Comparison of ENCODE assay signal across 22 cellular contexts in the genomic region with DNA sequence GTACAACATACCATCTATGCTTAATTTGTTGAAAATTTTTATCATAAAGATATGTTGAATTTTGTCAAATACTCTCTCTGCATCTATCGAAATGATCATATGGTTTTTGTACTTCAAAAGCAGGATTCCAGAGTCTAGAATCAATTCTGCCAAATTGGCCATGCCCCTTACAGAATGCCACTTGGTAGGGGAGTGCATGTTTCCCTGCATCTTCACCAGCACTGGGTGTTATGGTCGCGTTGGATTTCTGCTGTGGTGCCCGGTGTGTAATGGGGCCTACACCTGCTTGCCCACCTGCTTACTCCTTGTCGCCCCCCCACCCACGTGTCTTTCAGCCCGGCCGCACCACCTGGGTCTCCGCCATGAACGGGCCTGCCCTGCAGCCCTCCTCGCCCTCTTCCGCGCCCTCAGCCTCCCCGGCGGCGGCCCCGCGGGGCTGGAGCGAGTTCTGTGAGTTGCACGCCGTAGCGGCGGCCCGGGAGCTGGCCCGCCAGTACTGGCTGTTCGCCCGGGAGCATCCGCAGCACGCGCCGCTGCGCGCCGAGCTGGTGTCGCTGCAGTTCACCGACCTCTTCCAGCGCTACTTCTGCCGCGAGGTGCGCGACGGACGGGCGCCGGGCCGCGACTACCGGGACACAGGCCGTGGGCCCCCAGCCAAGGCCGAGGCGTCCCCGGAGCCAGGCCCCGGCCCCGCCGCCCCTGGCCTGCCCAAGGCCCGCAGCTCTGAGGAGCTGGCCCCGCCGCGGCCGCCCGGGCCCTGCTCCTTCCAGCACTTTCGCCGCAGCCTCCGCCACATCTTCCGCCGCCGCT. TPM values are rescaled to one million over a fixed set of nuclear protein-coding genes. Genes with fewer than 3 reads are reported as not detected.
DNase-seq lines count a peak whose midpoint lies in the region; ATAC-seq, FAIRE-seq and TF ChIP-seq lines count a peak whose summit lies in the region.
"Had no signal": no experiment of that assay in that cellular context is flagged by ENCODE, and none has a peak within 500 bp of the region (broad histone marks: within the 10 kb centered on the region; RNA-seq: fewer than 3 reads in every experiment).

No MANE protein-coding gene starts in this region.

- no peak for TF ChIP-seq POLR2A in H1 (IDR thresholded peaks at IDR 0.05; ENCODE audit: control extremely low read depth in 1 of 2, low read depth in 2 of 2, low read length in 2 of 2)

- H3K4me2 ChIP-seq in H9 (ENCODE audit: insufficient read depth, insufficient read length, low read length) (no peak overlapping the region), H1 (ENCODE audit: insufficient read depth in 1 of 2, low read depth in 2 of 2, low read length in 2 of 2) (no peak overlapping the region)
- H3K4me2 ChIP-seq: A549 had no signal

- no peak for TF ChIP-seq RAD21 in H1 (IDR thresholded peaks at IDR 0.05 in 1 of 2, conservative IDR thresholded peaks at IDR 0.05 in 1 of 2; ENCODE audit: low read depth in 2 of 2, low read length in 2 of 2)

- H2AK5ac ChIP-seq in H9 (ENCODE audit: insufficient read length, low read length) (no peak overlapping the region), H1 (ENCODE audit: low read depth, low read length) (no peak overlapping the region)

- H3K27me3 Mint-ChIP-seq in H9 (ENCODE audit: low read depth): no peaks in the 10 kb centered on the region
- no peaks in the 10 kb centered on the region for H3K27me3 Mint-ChIP-seq in stimulated activated memory B cell treated with anti-CD40 and anti-IgM and Interleukin-4, amounts not matched to agents 10 μg/mL and 1 μg/mL and 100 μg/mL, for 72 hours
- no peaks in the 10 kb centered on the region for H3K27me3 Mint-ChIP-seq in stimulated activated naive B cell treated with anti-CD40 and anti-IgM and Interleukin-4, amounts not matched to agents 10 μg/mL and 1 μg/mL and 100 μg/mL, for 72 hours
- H3K27me3 Mint-ChIP-seq: CD4-positive, alpha-beta memory T cell had no signal

- H3K18ac ChIP-seq in H9 (ENCODE audit: insufficient read length, low read depth, low read length) (no peak overlapping the region), H1 (ENCODE audit: extremely low read depth, low read length) (no peak overlapping the region)

- no peaks in the 10 kb centered on the region for H3K9me3 ChIP-seq in right cardiac atrium (ENCODE audit: control insufficient read depth, low read length)
- H3K9me3 ChIP-seq in H9 (ENCODE audit: control insufficient read depth, low read depth, low read length): no peaks in the 10 kb centered on the region
- H3K9me3 ChIP-seq in H1 (ENCODE audit: insufficient read depth in 2 of 2, low read depth in 1 of 2, low read length in 1 of 2): no peaks in the 10 kb centered on the region
- H3K9me3 ChIP-seq in WERI-Rb-1 (ENCODE audit: severe bottlenecking): no peaks in the 10 kb centered on the region
- H3K9me3 ChIP-seq: A549, BE2C had no signal

- H3K4me1 ChIP-seq in right cardiac atrium (ENCODE audit: control insufficient read depth, insufficient read depth, low read length) (peaks cover 10% of the 10 kb centered on the region), H9 (ENCODE audit: insufficient read depth, low read length) (peaks cover 6% of the 10 kb centered on the region), H1 (replicated peaks in 1 of 4; ENCODE audit: control insufficient read depth in 3 of 4, insufficient read depth in 4 of 4, low read length in 3 of 4) (peaks cover 9 to 23% (median 15%) of the 10 kb centered on the region in 4 experiments; a peak in 6 of 7 replicates)

- H2BK5ac ChIP-seq in H9 (ENCODE audit: insufficient read length, low read length) (no peak overlapping the region), H1 (ENCODE audit: low read depth, low read length) (peak overlapping the region; percentile 44; the same call in 1 of the 2 replicates)

- TF ChIP-seq EP300 in H1 (IDR thresholded peaks at IDR 0.05; ENCODE audit: borderline replicate concordance in 1 of 2, low read depth in 2 of 2, low read length in 2 of 2): no peak

- H3K9me3 Mint-ChIP-seq in H9: no peaks in the 10 kb centered on the region
- no peaks in the 10 kb centered on the region for H3K9me3 Mint-ChIP-seq in stimulated activated memory B cell treated with anti-CD40 and anti-IgM and Interleukin-4, amounts not matched to agents 10 μg/mL and 1 μg/mL and 100 μg/mL, for 72 hours
- no peaks in the 10 kb centered on the region for H3K9me3 Mint-ChIP-seq in stimulated activated naive B cell treated with anti-CD40 and anti-IgM and Interleukin-4, amounts not matched to agents 10 μg/mL and 1 μg/mL and 100 μg/mL, for 72 hours

- no peak overlapping the region for H3K56ac ChIP-seq in H9 (ENCODE audit: insufficient read length, low read depth, low read length)
- no peak overlapping the region for H3K56ac ChIP-seq in H1 (replicated peaks; ENCODE audit: insufficient read length, low read depth, low read length)

- no peak overlapping the region for H3K9ac ChIP-seq in H9 (ENCODE audit: extremely low read depth, insufficient read length, low read length)
- H3K9ac ChIP-seq in H1 (replicated peaks in 1 of 4; ENCODE audit: extremely low read depth in 1 of 4, low read depth in 3 of 4, low read length in 3 of 4): no peak overlapping the region
- H3K9ac ChIP-seq: GM23248 had no signal

- POLR2A ChIA-PET in H1 (lab: Charles Lee; ENCODE audit: partially characterized antibody): interaction anchor here (0.7 to 2.4 kb wide), 5 partner anchors 7 to 37 kb away, joined by 3 to 9 read pairs (median 5); a partner anchor contains a TSS

- H3K4me1 Mint-ChIP-seq in H9: peaks cover 40 to 46% of the 10 kb centered on the region in 2 experiments
- peaks cover 27% of the 10 kb centered on the region for H3K4me1 Mint-ChIP-seq in stimulated activated memory B cell treated with anti-CD40 and anti-IgM and Interleukin-4, amounts not matched to agents 10 μg/mL and 1 μg/mL and 100 μg/mL, for 72 hours
- peaks cover 22 to 24% of the 10 kb centered on the region in 2 donors for H3K4me1 Mint-ChIP-seq in stimulated activated naive B cell treated with anti-CD40 and anti-IgM and Interleukin-4, amounts not matched to agents 10 μg/mL and 1 μg/mL and 100 μg/mL, for 72 hours

- no peaks in the 10 kb centered on the region for H3K27me3 ChIP-seq in right cardiac atrium (ENCODE audit: control insufficient read depth, insufficient read depth)
- no peaks in the 10 kb centered on the region for H3K27me3 ChIP-seq in H9 (ENCODE audit: insufficient read depth, low read length)
- H3K27me3 ChIP-seq in H1 (replicated peaks in 1 of 4; ENCODE audit: control insufficient read depth in 3 of 4, extremely low read depth in 1 of 4, insufficient read depth in 3 of 4, low read length in 3 of 4): no peaks in the 10 kb centered on the region
- no peaks in the 10 kb centered on the region for H3K27me3 ChIP-seq in WERI-Rb-1 (ENCODE audit: insufficient read depth, low read depth, severe bottlenecking)
- H3K27me3 ChIP-seq: BE2C had no signal

- H4K8ac ChIP-seq in H9 (replicated peaks; ENCODE audit: insufficient read length, low read depth, low read length) (no peak overlapping the region), H1 (ENCODE audit: extremely low read depth, insufficient read depth, low read length) (0 out of 2 replicates have a peak overlapping the region, but pooled peaks have one; percentile 40)

- H3K23me2 ChIP-seq in H9 (ENCODE audit: insufficient read length, low read depth, low read length, poor library complexity, severe bottlenecking): no peaks in the 10 kb centered on the region
- H3K23me2 ChIP-seq in H1 (ENCODE audit: low read depth, low read length): no peaks in the 10 kb centered on the region; the same call in 1 of the 2 replicates

- peak in 1 of 2 donors; percentile 5 for ATAC-seq in right cardiac atrium
- no peak for ATAC-seq in Right ventricle myocardium inferior
- ATAC-seq in stimulated activated memory B cell treated with anti-CD40 and anti-IgM and Interleukin-4, amounts not matched to agents 10 μg/mL and 1 μg/mL and 100 μg/mL, for 72 hours: peak; percentile 47
- no peak for ATAC-seq in HG03520 (IDR thresholded peaks at IDR 0.05; ENCODE audit: unreplicated experiment)
- no peak for ATAC-seq in stimulated activated naive B cell treated with anti-CD40 and anti-IgM and Interleukin-4, amounts not matched to agents 10 μg/mL and 1 μg/mL and 100 μg/mL, for 72 hours (replicated peaks)
- ATAC-seq: A549, HepG2 had no signal

- H4K91ac ChIP-seq in H9 (ENCODE audit: insufficient read length, low read depth, low read length): no peak overlapping the region
- H4K91ac ChIP-seq in H1 (replicated peaks; ENCODE audit: insufficient read length, low read length): no peak overlapping the region

- FAIRE-seq in H1 (lab: Jason Lieb, UNC): no peak
- FAIRE-seq: A549, D721Med, G401.6, GM12891, HepG2, HTR-8/SVneo had no signal

- H2BK12ac ChIP-seq in H9 (ENCODE audit: insufficient read length, low read depth, low read length) (no peak overlapping the region), H1 (ENCODE audit: low read depth, low read length) (no peak overlapping the region)

- CTCF ChIA-PET in H1 (lab: Charles Lee; ENCODE audit: partially characterized antibody): interaction anchor here (1.0 to 11.1 kb wide), 4 partner anchors 14 to 114 kb away, joined by 3 to 189 read pairs (median 26); a partner anchor contains a TSS

- H3K36me3 Mint-ChIP-seq in H9 (ENCODE audit: insufficient read depth in 1 of 3, low read depth in 3 of 3): peaks cover 14 to 49% (median 17%) of the 10 kb centered on the region in 3 experiments
- H3K36me3 Mint-ChIP-seq in stimulated activated memory B cell treated with anti-CD40 and anti-IgM and Interleukin-4, amounts not matched to agents 10 μg/mL and 1 μg/mL and 100 μg/mL, for 72 hours: peaks cover 42% of the 10 kb centered on the region
- peaks cover 15 to 48% of the 10 kb centered on the region in 2 donors for H3K36me3 Mint-ChIP-seq in stimulated activated naive B cell treated with anti-CD40 and anti-IgM and Interleukin-4, amounts not matched to agents 10 μg/mL and 1 μg/mL and 100 μg/mL, for 72 hours

- peaks cover 0 to 18% (median 7%) of the 10 kb centered on the region in 4 experiments; a peak in 3 of 8 replicates for H3K36me3 ChIP-seq in H1 (ENCODE audit: control insufficient read depth in 2 of 4, insufficient read depth in 4 of 4, low read length in 3 of 4)
- H3K36me3 ChIP-seq in WERI-Rb-1: no peaks in the 10 kb centered on the region; the same call in none of the 2 replicates

- no peak overlapping the region; a peak in 1 of 7 replicates for H3K27ac Mint-ChIP-seq in H9
- H3K27ac Mint-ChIP-seq in stimulated activated memory B cell treated with anti-CD40 and anti-IgM and Interleukin-4, amounts not matched to agents 10 μg/mL and 1 μg/mL and 100 μg/mL, for 72 hours: no peak overlapping the region
- no peak overlapping the region for H3K27ac Mint-ChIP-seq in stimulated activated naive B cell treated with anti-CD40 and anti-IgM and Interleukin-4, amounts not matched to agents 10 μg/mL and 1 μg/mL and 100 μg/mL, for 72 hours

- H2AFZ ChIP-seq in H9 (ENCODE audit: low read length): no peak overlapping the region
- no peak overlapping the region for H2AFZ ChIP-seq in H1 (ENCODE audit: low read length)
- H2AFZ ChIP-seq: GM23248 had no signal

- H3K79me1 ChIP-seq in H9 (ENCODE audit: insufficient read depth, low read depth, low read length, poor library complexity, severe bottlenecking): no peaks in the 10 kb centered on the region
- H3K79me1 ChIP-seq in H1 (ENCODE audit: low read depth, low read length): peaks cover 11% of the 10 kb centered on the region; the same call in 1 of the 2 replicates

- peaks cover 20% of the 10 kb centered on the region; the same call in 1 of the 2 replicates for H3K79me2 ChIP-seq in H9 (ENCODE audit: insufficient read depth, low read length)
- peaks cover 11 to 65% of the 10 kb centered on the region in 2 experiments; a peak in 3 of 4 replicates for H3K79me2 ChIP-seq in H1 (ENCODE audit: control insufficient read depth in 1 of 2, insufficient read depth in 2 of 2, low read length in 2 of 2)

- WGBS in right cardiac atrium: 91% methylated on average over 67 of the region's 67 CpGs
- no CpG with 5 or more reads among the region's 67 CpGs for WGBS in H9 (ENCODE audit: extremely low coverage, insufficient read length, low lambda C conversion rate)
- 94% methylated on average over 36 of the region's 67 CpGs; no CpG with 5 or more reads in 1 of the 2 experiments for WGBS in H1 (ENCODE audit: extremely low coverage in 1 of 2, insufficient coverage in 1 of 2, insufficient read length in 1 of 2, insufficient replicate concordance in 2 of 2, low coverage in 1 of 2, low lambda C conversion rate in 2 of 2, missing lambda C conversion rate in 1 of 2), 2 experiments

- H2BK20ac ChIP-seq in H9 (ENCODE audit: low read depth, low read length, poor library complexity, severe bottlenecking): no peak overlapping the region
- H2BK20ac ChIP-seq in H1 (ENCODE audit: low read length): no peak overlapping the region

- H3K4me3 ChIP-seq in right cardiac atrium (ENCODE audit: low read length): no peak overlapping the region
- no peak overlapping the region for H3K4me3 ChIP-seq in H1 (ENCODE audit: extremely low read depth in 1 of 4, insufficient read depth in 2 of 4, low read depth in 3 of 4, low read length in 4 of 4)
- no peak overlapping the region for H3K4me3 ChIP-seq in WERI-Rb-1 (ENCODE audit: low read depth, low read length)
- H3K4me3 ChIP-seq: A549, GM23248 had no signal

- H2BK120ac ChIP-seq in H9 (ENCODE audit: low read depth, low read length, poor library complexity, severe bottlenecking) (no peak overlapping the region), H1 (replicated peaks; ENCODE audit: low read depth, low read length) (no peak overlapping the region)

- intact Hi-C loops in right cardiac atrium (cut with DNase I) (no loop called here), Right ventricle myocardium inferior (cut with DNase I) (no loop called here)

- no peaks in the 10 kb centered on the region for H4K20me1 ChIP-seq in H9 (ENCODE audit: control insufficient read depth, insufficient read depth, insufficient read length)
- H4K20me1 ChIP-seq in H1 (replicated peaks in 1 of 2; ENCODE audit: control insufficient read depth in 1 of 2, insufficient read depth in 2 of 2, low read length in 2 of 2): peaks cover 9 to 16% of the 10 kb centered on the region in 2 experiments

- H2BK15ac ChIP-seq in H9 (ENCODE audit: low read depth, low read length) (no peak overlapping the region), H1 (ENCODE audit: low read length) (no peak overlapping the region)

- H3K27ac ChIP-seq in right cardiac atrium (ENCODE audit: low read length): no peak overlapping the region
- no peak overlapping the region for H3K27ac ChIP-seq in H9 (ENCODE audit: insufficient read length, low read depth, low read length)
- no peak overlapping the region for H3K27ac ChIP-seq in H1 (ENCODE audit: low read depth, low read length)
- no peak overlapping the region for H3K27ac ChIP-seq in WERI-Rb-1
- H3K27ac ChIP-seq: A549, C4-2B, GM23248 had no signal

- no peak overlapping the region for H4K5ac ChIP-seq in H9 (ENCODE audit: insufficient read length, low read depth, low read length)
- no peak overlapping the region for H4K5ac ChIP-seq in H1 (ENCODE audit: insufficient read length, low read depth, low read length)

- H3K23ac ChIP-seq in H9 (ENCODE audit: insufficient read length, low read depth, low read length): no peak overlapping the region
- no peak overlapping the region for H3K23ac ChIP-seq in H1 (ENCODE audit: insufficient read length)

- H3K4me3 Mint-ChIP-seq in H9: no peak overlapping the region
- no peak overlapping the region for H3K4me3 Mint-ChIP-seq in stimulated activated memory B cell treated with anti-CD40 and anti-IgM and Interleukin-4, amounts not matched to agents 10 μg/mL and 1 μg/mL and 100 μg/mL, for 72 hours
- H3K4me3 Mint-ChIP-seq in stimulated activated naive B cell treated with anti-CD40 and anti-IgM and Interleukin-4, amounts not matched to agents 10 μg/mL and 1 μg/mL and 100 μg/mL, for 72 hours: no peak overlapping the region
- H3K4me3 Mint-ChIP-seq: CD4-positive, alpha-beta memory T cell had no signal

- H3K4ac ChIP-seq in H9 (ENCODE audit: low read depth, low read length): no peak overlapping the region
- H3K4ac ChIP-seq in H1 (replicated peaks; ENCODE audit: insufficient read length, low read depth, low read length): no peak overlapping the region

- no peak for TF ChIP-seq CTCF in H9 (conservative IDR thresholded peaks at IDR 0.05)
- TF ChIP-seq CTCF in H1 (IDR thresholded peaks at IDR 0.05; ENCODE audit: control extremely low read depth in 1 of 3, insufficient read depth in 1 of 3, low read depth in 1 of 3, low read length in 3 of 3): no peak
- no peak for TF ChIP-seq CTCF in WERI-Rb-1 (IDR thresholded peaks at IDR 0.05; ENCODE audit: low read depth, low read length)

- no peak overlapping the region for H3T11ph ChIP-seq in H9 (ENCODE audit: low read length)

- DNase-seq in right cardiac atrium: peak in 2 of 3 donors; percentile 56 to 64
- no peak for DNase-seq in Right ventricle myocardium inferior (ENCODE audit: missing footprints)
- DNase-seq in H9: peak; percentile 73
- DNase-seq in H1 (ENCODE audit: low read depth in 1 of 2, low spot score in 2 of 2): no peak
- DNase-seq in stimulated activated naive B cell treated with anti-CD40 and anti-IgM and Interleukin-4, amounts not matched to agents 10 μg/mL and 1 μg/mL and 100 μg/mL, for 72 hours: no peak
- DNase-seq in WERI-Rb-1: no peak
- DNase-seq: BE2C; CD4-positive, alpha-beta memory T cell; DMS153; DMS79 treated with DMSO at 0.1 percent for 48 hours; EL; GM23248; HCEC 1CT had no signal

- H3K14ac ChIP-seq in H9 (ENCODE audit: insufficient read depth, low read length) (no peak overlapping the region), H1 (ENCODE audit: insufficient read length) (no peak overlapping the region)

RNA-seq across cellular contexts. Expression of a gene that starts 12.3 kb away (rescaled TPM):
- 10 to 100 TPM; 24.9 to 31.2 (median 29.2) TPM for total RNA-seq in right cardiac atrium
- 10.3 TPM for polyA plus RNA-seq in right cardiac atrium
- total RNA-seq in Right ventricle myocardium inferior: 43.7 TPM
- 37.9 and 40.3 TPM in 2 replicates for total RNA-seq in H9 (2021)
- total RNA-seq in H1 (2021; fragmentation: NEBNext Ultra II Directional; extraction: Animal tissue kit (Norgen Biotek cat#: 25700)): 29.8 and 34.1 TPM in 2 replicates
- 20.8 and 25.1 TPM in 2 replicates for polyA plus RNA-seq in H1 (2011; rRNA removed)
- 18.3 TPM for polyA plus RNA-seq in H1 (2011; cell fraction: cytosol; rRNA removed)
- polyA plus RNA-seq in H1 (2011; cell fraction: nucleus; rRNA removed): 18.8 TPM
- 18.4 to 20.9 TPM (median 20.6 TPM) in 4 replicates for polyA plus RNA-seq in H1 (2012, experiment 1 of 2)
- polyA plus RNA-seq in H1 (2012, experiment 2 of 2): 12.1 TPM
- polyA plus RNA-seq in H1 (2013, experiment 1 of 2): 20.8 TPM
- polyA plus RNA-seq in H1 (2013, experiment 2 of 2): 21.5 TPM
- polyA minus RNA-seq in H1 (2011; rRNA and poly(A)+ RNA removed): 12.6 and 17.8 TPM in 2 replicates
- polyA minus RNA-seq in H1 (2011; cell fraction: cytosol; rRNA and poly(A)+ RNA removed): 19.1 TPM
- 14.7 TPM for polyA minus RNA-seq in H1 (2011; cell fraction: nucleus; rRNA and poly(A)+ RNA removed)

RNA-seq across cellular contexts. Expression of a gene that starts 49.1 kb away (rescaled TPM):
- total RNA-seq in right cardiac atrium (10 to 100 TPM in 1 of 4 donors, 1 to 10 TPM in 3; 8.0 to 11.6 (median 8.8) TPM), Right ventricle myocardium inferior (37.4 TPM), H9 (2021) (11.4 and 13.1 TPM in 2 replicates)
- polyA plus RNA-seq in right cardiac atrium (9.1 TPM), H1 (2011; rRNA removed) (5.2 and 9.7 TPM in 2 replicates)
- total RNA-seq in H1 (2021; fragmentation: NEBNext Ultra II Directional; extraction: Animal tissue kit (Norgen Biotek cat#: 25700)): 12.3 and 13.7 TPM in 2 replicates
- 7.1 TPM for polyA plus RNA-seq in H1 (2011; cell fraction: cytosol; rRNA removed)
- polyA plus RNA-seq in H1 (2011; cell fraction: nucleus; rRNA removed): 8.6 TPM
- 5.3 to 9.2 TPM (median 8.8 TPM) in 4 replicates for polyA plus RNA-seq in H1 (2012, experiment 1 of 2)
- 12.2 TPM for polyA plus RNA-seq in H1 (2012, experiment 2 of 2)
- polyA plus RNA-seq in H1 (2013, experiment 1 of 2): 6.6 TPM
- 6.6 TPM for polyA plus RNA-seq in H1 (2013, experiment 2 of 2)
- polyA minus RNA-seq in H1 (2011; rRNA and poly(A)+ RNA removed): 2.0 and 2.5 TPM in 2 replicates
- 5.1 TPM for polyA minus RNA-seq in H1 (2011; cell fraction: cytosol; rRNA and poly(A)+ RNA removed)
- 5.7 TPM for polyA minus RNA-seq in H1 (2011; cell fraction: nucleus; rRNA and poly(A)+ RNA removed)

Comparison
In these comparisons a context has a peak if more than half of its experiments do, and no peak if none do; other contexts are left out.
1. DNase-seq: peak in right cardiac atrium (2 of 3) and H9 (single experiment); none in Right ventricle myocardium inferior (single experiment), H1 (0 of 2), stimulated activated naive B cell treated with anti-CD40 and anti-IgM and Interleukin-4, amounts not matched to agents 10 μg/mL and 1 μg/mL and 100 μg/mL, for 72 hours (single experiment) and WERI-Rb-1 (single experiment).